Comparison of ENCODE assay signal across 1 cellular context in the genomic region with DNA sequence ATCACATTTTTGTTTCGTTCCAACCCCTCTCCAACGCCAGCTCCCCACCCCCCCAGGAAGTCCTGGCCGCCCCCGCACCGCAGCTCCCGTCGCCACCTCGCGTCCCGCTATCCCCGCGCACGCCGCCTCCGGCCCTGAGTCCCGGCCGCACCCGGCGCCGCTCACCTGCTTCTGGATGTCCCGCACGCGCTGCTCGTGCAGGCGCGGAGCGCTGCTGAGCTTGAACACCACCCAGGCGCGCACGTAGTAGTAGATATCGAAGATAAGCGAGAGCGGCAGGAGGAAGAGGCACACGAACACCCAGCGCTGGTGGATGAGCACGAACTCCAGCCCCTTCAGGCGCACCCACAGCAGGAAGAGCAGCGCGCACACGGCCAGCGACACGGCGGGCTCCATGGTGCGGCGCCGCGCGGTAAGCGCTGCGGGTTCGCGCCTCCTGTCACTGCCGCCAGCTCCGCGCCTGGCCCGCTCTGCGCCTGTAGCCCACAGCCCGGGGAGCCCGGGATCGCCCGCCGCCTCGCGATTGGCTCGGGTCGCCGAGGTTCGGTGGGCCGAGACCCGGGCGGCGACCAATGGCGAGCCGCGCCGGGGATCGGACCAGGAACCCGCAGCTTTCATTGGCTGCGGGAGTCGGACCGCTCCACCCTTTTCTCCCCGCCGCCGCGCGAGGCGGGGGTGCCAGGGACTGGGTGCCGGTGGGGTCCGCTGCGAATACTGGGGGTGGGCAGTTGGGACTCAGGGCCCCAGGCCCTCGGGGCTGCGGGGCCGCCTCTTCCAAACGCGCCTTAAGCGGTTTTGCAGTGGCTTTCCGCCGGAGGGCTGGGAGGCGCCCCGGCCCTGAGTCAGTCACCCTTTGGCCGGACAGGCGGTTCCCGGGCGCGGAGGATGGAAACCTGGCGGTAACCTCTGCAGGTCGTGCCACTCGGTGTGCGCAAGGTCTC.
TF ChIP-seq lines count a peak whose summit lies in the region.

A gene with protein sequence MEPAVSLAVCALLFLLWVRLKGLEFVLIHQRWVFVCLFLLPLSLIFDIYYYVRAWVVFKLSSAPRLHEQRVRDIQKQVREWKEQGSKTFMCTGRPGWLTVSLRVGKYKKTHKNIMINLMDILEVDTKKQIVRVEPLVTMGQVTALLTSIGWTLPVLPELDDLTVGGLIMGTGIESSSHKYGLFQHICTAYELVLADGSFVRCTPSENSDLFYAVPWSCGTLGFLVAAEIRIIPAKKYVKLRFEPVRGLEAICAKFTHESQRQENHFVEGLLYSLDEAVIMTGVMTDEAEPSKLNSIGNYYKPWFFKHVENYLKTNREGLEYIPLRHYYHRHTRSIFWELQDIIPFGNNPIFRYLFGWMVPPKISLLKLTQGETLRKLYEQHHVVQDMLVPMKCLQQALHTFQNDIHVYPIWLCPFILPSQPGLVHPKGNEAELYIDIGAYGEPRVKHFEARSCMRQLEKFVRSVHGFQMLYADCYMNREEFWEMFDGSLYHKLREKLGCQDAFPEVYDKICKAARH (minus strand): TSS at position 472 of the 941 bp plus-strand sequence. CDS start 76 bp downstream, at position 396.

TF ChIP-seq in HepG2, 621 proteins besides CTCF, POLR2A, EP300 and RAD21 (continued from another document and continues in another):
- TF ChIP-seq ETS1 (CRISPR knock-in tag; IDR thresholded peaks at IDR 0.05) (peak; percentile 82; the same call in 1 of the 2 replicates), USF2 (IDR thresholded peaks at IDR 0.05; ENCODE audit: low read depth, low read length) (no peak), USF2 (CRISPR knock-in tag; IDR thresholded peaks at IDR 0.05; ENCODE audit: borderline replicate concordance) (no peak), ZFP36 (IDR thresholded peaks at IDR 0.05; ENCODE audit: borderline replicate concordance, low read depth, low read length, partially characterized antibody) (no peak), HNRNPK (IDR thresholded peaks at IDR 0.05; ENCODE audit: low read depth, low read length, poor library complexity, severe bottlenecking) (peak; percentile 41), PCBP1 (IDR thresholded peaks at IDR 0.05; ENCODE audit: borderline replicate concordance, low read depth, low read length) (no peak), MAX (IDR thresholded peaks at IDR 0.05) (peak; percentile 77; the same call in 1 of the 2 replicates), PCBP2 (optimal IDR thresholded peaks at IDR 0.05; ENCODE audit: low read depth, low read length, poor library complexity, severe bottlenecking) (no peak), ZNF556 (CRISPR knock-in tag; IDR thresholded peaks at IDR 0.05; ENCODE audit: borderline replicate concordance) (no peak), ZNF772 (CRISPR knock-in tag; IDR thresholded peaks at IDR 0.05) (peak; percentile 62), ZNF547 (CRISPR knock-in tag; IDR thresholded peaks at IDR 0.05) (peak; percentile 90; the same call in 1 of the 2 replicates), ZSCAN30 (CRISPR knock-in tag; IDR thresholded peaks at IDR 0.05) (no peak), ZBTB7A (CRISPR knock-in tag; IDR thresholded peaks at IDR 0.05) (0 out of 2 replicates have a peak, but pooled peaks have one; percentile 82), ZNF7 (CRISPR knock-in tag; IDR thresholded peaks at IDR 0.05) (no peak), NR2F1 (CRISPR knock-in tag; IDR thresholded peaks at IDR 0.05) (no peak), MIER2 (CRISPR knock-in tag; IDR thresholded peaks at IDR 0.05) (no peak), CSRNP1 (CRISPR knock-in tag; IDR thresholded peaks at IDR 0.05) (no peak; the same call in 1 of the 2 replicates), HNRNPLL (IDR thresholded peaks at IDR 0.05; ENCODE audit: low read depth, low read length, poor library complexity, severe bottlenecking) (peak; percentile 90), GABPB1 (CRISPR knock-in tag; IDR thresholded peaks at IDR 0.05) (peak; percentile 59), ZNF503 (CRISPR knock-in tag; IDR thresholded peaks at IDR 0.05) (peak; percentile 40; the same call in 1 of the 2 replicates), PRMT3 (CRISPR knock-in tag; IDR thresholded peaks at IDR 0.05; ENCODE audit: borderline replicate concordance, low read depth) (peak; percentile 85; the same call in 1 of the 2 replicates), ZNF101 (CRISPR knock-in tag; IDR thresholded peaks at IDR 0.05; ENCODE audit: borderline replicate concordance, low read depth) (no peak), ZNF790 (CRISPR knock-in tag; IDR thresholded peaks at IDR 0.05; ENCODE audit: borderline replicate concordance) (peak; percentile 78; the same call in 1 of the 2 replicates), ZNF567 (CRISPR knock-in tag; IDR thresholded peaks at IDR 0.05; ENCODE audit: borderline replicate concordance) (no peak), FOSL2 (CRISPR knock-in tag; IDR thresholded peaks at IDR 0.05) (no peak; the same call in 1 of the 2 replicates), ZFAT (CRISPR knock-in tag; conservative IDR thresholded peaks at IDR 0.05) (no peak)
- TF ChIP-seq, protein P1, sequence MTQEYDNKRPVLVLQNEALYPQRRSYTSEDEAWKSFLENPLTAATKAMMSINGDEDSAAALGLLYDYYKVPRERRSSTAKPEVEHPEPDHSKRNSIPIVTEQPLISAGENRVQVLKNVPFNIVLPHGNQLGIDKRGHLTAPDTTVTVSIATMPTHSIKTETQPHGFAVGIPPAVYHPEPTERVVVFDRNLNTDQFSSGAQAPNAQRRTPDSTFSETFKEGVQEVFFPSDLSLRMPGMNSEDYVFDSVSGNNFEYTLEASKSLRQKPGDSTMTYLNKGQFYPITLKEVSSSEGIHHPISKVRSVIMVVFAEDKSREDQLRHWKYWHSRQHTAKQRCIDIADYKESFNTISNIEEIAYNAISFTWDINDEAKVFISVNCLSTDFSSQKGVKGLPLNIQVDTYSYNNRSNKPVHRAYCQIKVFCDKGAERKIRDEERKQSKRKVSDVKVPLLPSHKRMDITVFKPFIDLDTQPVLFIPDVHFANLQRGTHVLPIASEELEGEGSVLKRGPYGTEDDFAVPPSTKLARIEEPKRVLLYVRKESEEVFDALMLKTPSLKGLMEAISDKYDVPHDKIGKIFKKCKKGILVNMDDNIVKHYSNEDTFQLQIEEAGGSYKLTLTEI (CRISPR knock-in tag; conservative IDR thresholded peaks at IDR 0.05) = no peak
- TF ChIP-seq, protein P2, sequence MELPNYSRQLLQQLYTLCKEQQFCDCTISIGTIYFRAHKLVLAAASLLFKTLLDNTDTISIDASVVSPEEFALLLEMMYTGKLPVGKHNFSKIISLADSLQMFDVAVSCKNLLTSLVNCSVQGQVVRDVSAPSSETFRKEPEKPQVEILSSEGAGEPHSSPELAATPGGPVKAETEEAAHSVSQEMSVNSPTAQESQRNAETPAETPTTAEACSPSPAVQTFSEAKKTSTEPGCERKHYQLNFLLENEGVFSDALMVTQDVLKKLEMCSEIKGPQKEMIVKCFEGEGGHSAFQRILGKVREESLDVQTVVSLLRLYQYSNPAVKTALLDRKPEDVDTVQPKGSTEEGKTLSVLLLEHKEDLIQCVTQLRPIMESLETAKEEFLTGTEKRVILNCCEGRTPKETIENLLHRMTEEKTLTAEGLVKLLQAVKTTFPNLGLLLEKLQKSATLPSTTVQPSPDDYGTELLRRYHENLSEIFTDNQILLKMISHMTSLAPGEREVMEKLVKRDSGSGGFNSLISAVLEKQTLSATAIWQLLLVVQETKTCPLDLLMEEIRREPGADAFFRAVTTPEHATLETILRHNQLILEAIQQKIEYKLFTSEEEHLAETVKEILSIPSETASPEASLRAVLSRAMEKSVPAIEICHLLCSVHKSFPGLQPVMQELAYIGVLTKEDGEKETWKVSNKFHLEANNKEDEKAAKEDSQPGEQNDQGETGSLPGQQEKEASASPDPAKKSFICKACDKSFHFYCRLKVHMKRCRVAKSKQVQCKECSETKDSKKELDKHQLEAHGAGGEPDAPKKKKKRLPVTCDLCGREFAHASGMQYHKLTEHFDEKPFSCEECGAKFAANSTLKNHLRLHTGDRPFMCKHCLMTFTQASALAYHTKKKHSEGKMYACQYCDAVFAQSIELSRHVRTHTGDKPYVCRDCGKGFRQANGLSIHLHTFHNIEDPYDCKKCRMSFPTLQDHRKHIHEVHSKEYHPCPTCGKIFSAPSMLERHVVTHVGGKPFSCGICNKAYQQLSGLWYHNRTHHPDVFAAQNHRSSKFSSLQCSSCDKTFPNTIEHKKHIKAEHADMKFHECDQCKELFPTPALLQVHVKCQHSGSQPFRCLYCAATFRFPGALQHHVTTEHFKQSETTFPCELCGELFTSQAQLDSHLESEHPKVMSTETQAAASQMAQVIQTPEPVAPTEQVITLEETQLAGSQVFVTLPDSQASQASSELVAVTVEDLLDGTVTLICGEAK (IDR thresholded peaks at IDR 0.05) = no peak
- TF ChIP-seq, protein P2 (CRISPR knock-in tag; IDR thresholded peaks at IDR 0.05) = peak; percentile 64; the same call in 1 of the 2 replicates
